Comparison of ENCODE assay signal across 1 cellular context in the genomic region with DNA sequence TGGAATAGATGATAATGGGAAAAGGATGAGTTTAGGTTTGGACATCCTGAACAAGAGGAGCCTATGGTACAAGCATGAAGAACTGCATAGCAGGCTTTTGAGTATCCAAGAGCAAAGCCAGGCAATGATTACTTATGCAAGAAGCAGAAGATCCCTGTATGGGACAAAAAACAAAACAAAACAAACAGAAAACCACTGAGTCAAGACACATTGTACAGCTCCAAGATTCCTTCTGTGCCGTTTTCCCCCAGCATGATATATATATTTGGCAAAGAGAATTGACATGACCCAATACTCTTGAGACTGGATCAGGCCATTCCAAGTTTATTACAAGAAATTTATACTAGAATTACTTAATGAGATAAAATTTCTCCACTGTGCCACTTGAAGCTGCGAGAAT.
TF ChIP-seq lines count a peak whose summit lies in the region.

No MANE protein-coding gene starts in this region.

TF ChIP-seq in HepG2, 621 proteins besides CTCF, POLR2A, EP300 and RAD21 (continued from another document):
- TF ChIP-seq, protein P1, sequence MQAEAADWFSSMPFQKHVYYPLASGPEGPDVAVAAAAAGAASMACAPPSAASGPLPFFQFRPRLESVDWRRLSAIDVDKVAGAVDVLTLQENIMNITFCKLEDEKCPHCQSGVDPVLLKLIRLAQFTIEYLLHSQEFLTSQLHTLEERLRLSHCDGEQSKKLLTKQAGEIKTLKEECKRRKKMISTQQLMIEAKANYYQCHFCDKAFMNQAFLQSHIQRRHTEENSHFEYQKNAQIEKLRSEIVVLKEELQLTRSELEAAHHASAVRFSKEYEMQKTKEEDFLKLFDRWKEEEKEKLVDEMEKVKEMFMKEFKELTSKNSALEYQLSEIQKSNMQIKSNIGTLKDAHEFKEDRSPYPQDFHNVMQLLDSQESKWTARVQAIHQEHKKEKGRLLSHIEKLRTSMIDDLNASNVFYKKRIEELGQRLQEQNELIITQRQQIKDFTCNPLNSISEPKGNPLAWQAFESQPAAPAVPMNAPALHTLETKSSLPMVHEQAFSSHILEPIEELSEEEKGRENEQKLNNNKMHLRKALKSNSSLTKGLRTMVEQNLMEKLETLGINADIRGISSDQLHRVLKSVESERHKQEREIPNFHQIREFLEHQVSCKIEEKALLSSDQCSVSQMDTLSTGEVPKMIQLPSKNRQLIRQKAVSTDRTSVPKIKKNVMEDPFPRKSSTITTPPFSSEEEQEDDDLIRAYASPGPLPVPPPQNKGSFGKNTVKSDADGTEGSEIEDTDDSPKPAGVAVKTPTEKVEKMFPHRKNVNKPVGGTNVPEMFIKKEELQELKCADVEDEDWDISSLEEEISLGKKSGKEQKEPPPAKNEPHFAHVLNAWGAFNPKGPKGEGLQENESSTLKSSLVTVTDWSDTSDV (CRISPR knock-in tag; IDR thresholded peaks at IDR 0.05), result no peak
- TF ChIP-seq ZNF777 (CRISPR knock-in tag; IDR thresholded peaks at IDR 0.05), result no peak
- TF ChIP-seq FOXO4 (CRISPR knock-in tag; conservative IDR thresholded peaks at IDR 0.05), result no peak
- no peak for TF ChIP-seq ZNF746 (CRISPR knock-in tag; IDR thresholded peaks at IDR 0.05)
- TF ChIP-seq SUZ12 (IDR thresholded peaks at IDR 0.05; ENCODE audit: low read depth, low read length), result no peak
- TF ChIP-seq ZNF232 (CRISPR knock-in tag; IDR thresholded peaks at IDR 0.05; ENCODE audit: borderline replicate concordance), result no peak
